11 cellular contexts compared by ENCODE assay signal in the genomic region with DNA sequence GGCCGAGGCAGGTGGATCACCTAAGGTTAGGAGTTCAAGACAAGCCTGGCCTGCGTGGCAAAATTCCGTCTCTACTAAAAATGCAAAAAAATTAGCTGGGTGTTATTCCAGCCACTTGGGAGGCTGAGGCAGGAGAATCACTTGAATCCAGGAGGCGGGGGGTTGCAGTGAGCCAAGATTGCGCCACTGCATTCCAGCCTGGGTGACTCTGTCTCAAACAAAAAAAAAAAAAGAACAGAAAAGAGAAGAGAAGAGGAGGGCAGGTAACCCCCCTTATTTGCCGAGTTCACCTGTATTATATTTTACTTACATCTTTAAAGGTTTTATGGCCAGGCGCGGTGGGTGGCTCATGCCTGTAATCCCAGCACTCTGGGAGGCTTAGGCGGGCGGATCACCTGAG.
A peak's percentile ranks its signal among the peaks of the same experiment; 100 is the strongest.
DNase-seq lines count a peak whose midpoint lies in the region; ATAC-seq and TF ChIP-seq lines count a peak whose summit lies in the region.
"Had no signal": no experiment of that assay in that cellular context is flagged by ENCODE, and none has a peak within 500 bp of the region (broad histone marks: within the 10 kb centered on the region; RNA-seq: fewer than 3 reads in every experiment).

No MANE protein-coding gene starts in this region.

- POLR2A ChIA-PET in CD4-positive, alpha-beta T cell (lab: Charles Lee) = interaction anchor here (0.7 to 2.0 kb wide), 3 partner anchors 10 to 146 kb away, joined by 3 to 9 read pairs (median 7); no protein-coding TSS in a partner anchor

- TF ChIP-seq CTCF in CD4-positive, alpha-beta T cell (IDR thresholded peaks at IDR 0.05) = no peak
- TF ChIP-seq CTCF in dorsolateral prefrontal cortex (IDR thresholded peaks at IDR 0.05 in 54 of 56, conservative IDR thresholded peaks at IDR 0.05 in 2 of 56; ENCODE audit: low read depth in 1 of 56, partially characterized antibody in 56 of 56) (no peak), sigmoid colon (IDR thresholded peaks at IDR 0.05) (no peak)

- H3K27ac Mint-ChIP-seq in CD4-positive, alpha-beta T cell = peak overlapping the region; percentile 90

- WGBS in sigmoid colon, 2 donors = 82 to 90% methylated on average over 10 of the region's 10 CpGs

- TF ChIP-seq EP300 in sigmoid colon (IDR thresholded peaks at IDR 0.05) = no peak

- H3K4me3 ChIP-seq in MG63 = no peak overlapping the region
- H3K4me3 ChIP-seq in dorsolateral prefrontal cortex = no peak overlapping the region
- no peak overlapping the region for H3K4me3 ChIP-seq in sigmoid colon

- intact Hi-C loops in CD4-positive, alpha-beta T cell (cut with DNase I, micrococcal nuclease) = loop anchor here in 1 of 2 experiments (10.0 kb wide), 1 partner anchor 295 kb away; no protein-coding TSS in a partner anchor
- intact Hi-C loops in dorsolateral prefrontal cortex (cut with DNase I) = loop anchor here in 1 of 2 donors (10.0 kb wide), 1 partner anchor 455 kb away; no protein-coding TSS in a partner anchor
- intact Hi-C loops in sigmoid colon (cut with DNase I) = loop anchor here (5.0 to 10.0 kb wide), 2 partner anchors 267 to 335 kb away; partner anchors contain the start of gene TNRC18

- peaks cover 90% of the 10 kb centered on the region for H3K4me1 Mint-ChIP-seq in CD4-positive, alpha-beta T cell (ENCODE audit: low read depth)

- H3K36me3 ChIP-seq in MG63 (peaks cover 36% of the 10 kb centered on the region), sigmoid colon (peaks cover 0 to 3% (median 0%) of the 10 kb centered on the region in 4 donors)

- no peaks in the 10 kb centered on the region for H3K27me3 Mint-ChIP-seq in CD4-positive, alpha-beta T cell

- TF ChIP-seq POLR2A in sigmoid colon (IDR thresholded peaks at IDR 0.05) = no peak

- no peak for DNase-seq in CD4-positive, alpha-beta T cell
- peak; percentile 7 for DNase-seq in MG63
- no peak for DNase-seq in dorsolateral prefrontal cortex
- no peak for DNase-seq in sigmoid colon
- DNase-seq in NCI-H2196 (lab: John Stamatoyannopoulos, UW; ENCODE audit: unreplicated experiment) = no peak
- DNase-seq in amniotic stem cell (lab: John Stamatoyannopoulos, UW) = no peak
- no peak for DNase-seq in hepatic stellate cell (ENCODE audit: low spot score)
- DNase-seq: NCI-H146 had no signal

- no peaks in the 10 kb centered on the region for H3K9me3 Mint-ChIP-seq in CD4-positive, alpha-beta T cell

- no peak for ATAC-seq in CD4-positive, alpha-beta T cell (ENCODE audit: poor library complexity)
- ATAC-seq in esophagus mucosa = no peak
- ATAC-seq: HCT116, Panc1 had no signal

- H3K4me1 ChIP-seq in sigmoid colon = peaks cover 0 to 100% (median 100%) of the 10 kb centered on the region in 4 donors

- H3K36me3 Mint-ChIP-seq in CD4-positive, alpha-beta T cell (ENCODE audit: low read depth) = peaks cover 37% of the 10 kb centered on the region

- H3K27ac ChIP-seq in CD4-positive, alpha-beta T cell (ENCODE audit: low read depth, low read length) = peak overlapping the region; percentile 83
- H3K27ac ChIP-seq in dorsolateral prefrontal cortex (peak overlapping the region in 52 of 59 donors; percentile 17 to 96 (median 90)), sigmoid colon (peak overlapping the region; percentile 93 to 99 (median 94))

- H3K4me3 Mint-ChIP-seq in CD4-positive, alpha-beta T cell = peak overlapping the region; percentile 75

- CTCF ChIA-PET in CD4-positive, alpha-beta T cell (lab: Charles Lee) = interaction anchor here (1.4 to 1.6 kb wide), 2 partner anchors 12 to 131 kb away, joined by 4 read pairs; no protein-coding TSS in a partner anchor

- no peaks in the 10 kb centered on the region for H3K9me3 ChIP-seq in CD4-positive, alpha-beta T cell (ENCODE audit: control insufficient read depth, low read length)
- H3K9me3 ChIP-seq in MG63 = no peaks in the 10 kb centered on the region
- H3K9me3 ChIP-seq in sigmoid colon = no peaks in the 10 kb centered on the region

- H3K27me3 ChIP-seq in CD4-positive, alpha-beta T cell (ENCODE audit: control insufficient read depth, insufficient read depth, low read length) = no peaks in the 10 kb centered on the region
- H3K27me3 ChIP-seq in MG63 = no peaks in the 10 kb centered on the region
- no peaks in the 10 kb centered on the region for H3K27me3 ChIP-seq in dorsolateral prefrontal cortex
- H3K27me3 ChIP-seq in sigmoid colon = no peaks in the 10 kb centered on the region
